ENCODE assay signal across 26 cellular contexts in genomic region chr4:17493629-17494028, GRCh38. TPM values are rescaled to one million over a fixed set of nuclear protein-coding genes. Genes with fewer than 3 reads are reported as not detected.
DNase-seq lines count a peak whose midpoint lies in the region; ATAC-seq and TF ChIP-seq lines count a peak whose summit lies in the region.
"Had no signal": no experiment of that assay in that cellular context is flagged by ENCODE, and none has a peak within 500 bp of the region (broad histone marks: within the 10 kb centered on the region; RNA-seq: fewer than 3 reads in every experiment).

No MANE protein-coding gene starts in this region.

- H3K9ac ChIP-seq in Loucy (ENCODE audit: low read depth, low read length, poor library complexity, severe bottlenecking) (no peak overlapping the region), MM.1S (ENCODE audit: low read length) (no peak overlapping the region)

- DNase-seq in GF-D8 (lab: John Stamatoyannopoulos, UW), result peak; percentile 3
- no peak for DNase-seq in caudate nucleus (lab: John Stamatoyannopoulos, UW)
- DNase-seq in left lung, result no peak
- DNase-seq in NCI-H128 (lab: John Stamatoyannopoulos, UW; ENCODE audit: unreplicated experiment), result no peak
- DNase-seq in MM.1S, result no peak
- no peak for DNase-seq in iPS-NIHi11 (ENCODE audit: low spot score)
- DNase-seq: activated CD4-positive, CD25-positive, alpha-beta regulatory T cell; activated CD8-positive, alpha-beta memory T cell treated with anti-CD3 and anti-CD28 coated beads, Interleukin-2, amount 50 U/mL, for 4 hours; cerebellar nuclear complex; DND-41; NCI-H1694 treated with DMSO at 0.1 percent for 48 hours; NCI-H2171 treated with DMSO at 0.1 percent for 48 hours; NCI-H524; nephron progenitor cell; NK-92 treated with Interleukin-12 subunit alpha and Interleukin-12 subunit beta, amount 100 ng/mL, for 24 hours; ovary; Right ventricle myocardium superior; upper lobe of right lung had no signal

- H3F3A ChIP-seq in Loucy (ENCODE audit: low read depth) (no peaks in the 10 kb centered on the region), MM.1S (ENCODE audit: insufficient read depth, low read length) (no peaks in the 10 kb centered on the region)

- H3K4me1 ChIP-seq in Loucy (ENCODE audit: insufficient read depth, low read length, poor library complexity, severe bottlenecking) (peaks cover 17% of the 10 kb centered on the region), left lung (peaks cover 0 to 14% of the 10 kb centered on the region in 2 donors), MM.1S (ENCODE audit: low read length) (no peaks in the 10 kb centered on the region)
- H3K4me1 ChIP-seq: upper lobe of right lung had no signal

- H3K27ac ChIP-seq in caudate nucleus (ENCODE audit: low read depth, low read length), result peak overlapping the region; percentile 38
- no peak overlapping the region for H3K27ac ChIP-seq in left lung
- H3K27ac ChIP-seq in MM.1S (ENCODE audit: low read length), result no peak overlapping the region
- H3K27ac ChIP-seq: C4-2B, ovary, upper lobe of right lung had no signal

- H3K79me2 ChIP-seq in Loucy (ENCODE audit: insufficient read depth, low read length) (0 out of 2 replicates have a peak, but pooled peaks cover 4% of the 10 kb centered on the region), MM.1S (ENCODE audit: low read length) (no peaks in the 10 kb centered on the region)

- no peaks in the 10 kb centered on the region for H3K27me3 ChIP-seq in Loucy (ENCODE audit: insufficient read depth, low read length, poor library complexity, severe bottlenecking)
- H3K27me3 ChIP-seq in left lung, result no peaks in the 10 kb centered on the region
- no peaks in the 10 kb centered on the region for H3K27me3 ChIP-seq in MM.1S (replicated peaks; ENCODE audit: insufficient read depth, low read length)
- H3K27me3 ChIP-seq: ovary, upper lobe of right lung had no signal

- peak; percentile 11 for ATAC-seq in left lung

- intact Hi-C loops in left lung (cut with DNase I), result no loop called here

- H3K9me2 ChIP-seq in Loucy (replicated peaks; ENCODE audit: low read depth, low read length) (no peaks in the 10 kb centered on the region), MM.1S (replicated peaks; ENCODE audit: insufficient read depth, low read length) (no peaks in the 10 kb centered on the region)

- H2AFZ ChIP-seq in Loucy (ENCODE audit: low read length), result no peak overlapping the region
- H2AFZ ChIP-seq in MM.1S (ENCODE audit: low read length), result no peak overlapping the region

- TF ChIP-seq CTCF in Loucy (conservative IDR thresholded peaks at IDR 0.05; ENCODE audit: low read length) (peak; percentile 33), left lung (IDR thresholded peaks at IDR 0.05) (no peak), MM.1S (IDR thresholded peaks at IDR 0.05; ENCODE audit: low read length) (no peak)

- H4K20me1 ChIP-seq in Loucy (ENCODE audit: insufficient read depth, low read length, poor library complexity, severe bottlenecking) (peaks cover 7% of the 10 kb centered on the region), MM.1S (ENCODE audit: insufficient read depth, low read length) (no peaks in the 10 kb centered on the region)

- H3K9me3 ChIP-seq in Loucy (ENCODE audit: insufficient read depth, low read depth, low read length), result no peaks in the 10 kb centered on the region
- H3K9me3 ChIP-seq in left lung, result no peaks in the 10 kb centered on the region
- H3K9me3 ChIP-seq in MM.1S (replicated peaks; ENCODE audit: insufficient read depth, low read length), result no peaks in the 10 kb centered on the region
- H3K9me3 ChIP-seq: ovary, upper lobe of right lung had no signal

- H3K4me2 ChIP-seq in Loucy (ENCODE audit: low read depth, low read length, poor library complexity, severe bottlenecking), result peak overlapping the region; percentile 41
- no peak overlapping the region for H3K4me2 ChIP-seq in MM.1S (ENCODE audit: low read depth, low read length)
- H3K4me2 ChIP-seq: smooth muscle cell had no signal

- H3K36me3 ChIP-seq in Loucy (ENCODE audit: insufficient read depth, low read length) (peaks cover 39% of the 10 kb centered on the region; the same call in 1 of the 2 replicates), left lung (peaks cover 0 to 65% of the 10 kb centered on the region in 2 donors), MM.1S (replicated peaks; ENCODE audit: insufficient read depth, low read length) (peaks cover 5% of the 10 kb centered on the region; the same call in 1 of the 2 replicates)
- H3K36me3 ChIP-seq: ovary had no signal

- H3K4me3 ChIP-seq in Loucy (ENCODE audit: low read length, poor library complexity, severe bottlenecking) (peak overlapping the region; percentile 17), left lung (no peak overlapping the region), MM.1S (ENCODE audit: low read length) (no peak overlapping the region)
- H3K4me3 ChIP-seq: ovary, smooth muscle cell, upper lobe of right lung had no signal

RNA-seq across cellular contexts. Expression of gene QDPR, which starts 18.3 kb away (rescaled TPM):
- 10 to 100 TPM; 40.0 to 43.0 TPM for total RNA-seq in left lung

RNA-seq across cellular contexts. Expression of gene CLRN2, which starts 21.3 kb away (rescaled TPM):
- total RNA-seq in left lung, result not detected
- total RNA-seq: activated T-helper 17 cell treated with anti-CD3 and anti-CD28 coated beads, Interleukin-2, amount 50 U/mL, for 72 hours; Calu3; endothelial cell of umbilical vein; lung microvascular endothelial cell; ovary; Right ventricle myocardium superior; smooth muscle cell; subcutaneous adipose tissue; upper lobe of right lung had no signal
